17 cellular contexts compared by ENCODE assay signal in genomic region chr3:51535146-51536019, GRCh38. TPM values are rescaled to one million over a fixed set of nuclear protein-coding genes. Genes with fewer than 3 reads are reported as not detected.
DNase-seq lines count a peak whose midpoint lies in the region; ATAC-seq and TF ChIP-seq lines count a peak whose summit lies in the region.
"Had no signal": no experiment of that assay in that cellular context is flagged by ENCODE, and none has a peak within 500 bp of the region (broad histone marks: within the 10 kb centered on the region; RNA-seq: fewer than 3 reads in every experiment).

No MANE protein-coding gene starts in this region.

- POLR2A ChIA-PET in CD8-positive, alpha-beta memory T cell (lab: Charles Lee): interaction anchor here (0.5 kb wide), 1 partner anchor 35 kb away, joined by 3 read pairs; no protein-coding TSS in a partner anchor
- POLR2A ChIA-PET in WTC11 (lab: Charles Lee): no interaction called here

- no peaks in the 10 kb centered on the region for H3K9me3 Mint-ChIP-seq in CD8-positive, alpha-beta memory T cell
- H3K9me3 Mint-ChIP-seq in WTC11 (no peaks in the 10 kb centered on the region), neural crest cell (no peaks in the 10 kb centered on the region), GM23338 (no peaks in the 10 kb centered on the region)

- peaks cover 9 to 13% of the 10 kb centered on the region in 2 donors for H3K27me3 Mint-ChIP-seq in CD8-positive, alpha-beta memory T cell
- peaks cover 3% of the 10 kb centered on the region; the same call in 1 of the 2 replicates for H3K27me3 Mint-ChIP-seq in WTC11 (ENCODE audit: low read depth)
- peaks cover 20% of the 10 kb centered on the region for H3K27me3 Mint-ChIP-seq in neural crest cell (ENCODE audit: low read depth)
- peaks cover 10% of the 10 kb centered on the region for H3K27me3 Mint-ChIP-seq in GM23338 (ENCODE audit: insufficient read depth, low read depth, poor library complexity)

- H3K27me3 ChIP-seq in CD8-positive, alpha-beta memory T cell (ENCODE audit: insufficient read depth, low read length, poor library complexity, severe bottlenecking): no peaks in the 10 kb centered on the region
- no peaks in the 10 kb centered on the region for H3K27me3 ChIP-seq in GM23338 (ENCODE audit: insufficient read depth)

- H3K4me3 Mint-ChIP-seq in CD8-positive, alpha-beta memory T cell: peak overlapping the region in 4 of 7 donors; percentile 13 to 84 (median 38)
- no peak overlapping the region for H3K4me3 Mint-ChIP-seq in WTC11
- peak overlapping the region; percentile 81 for H3K4me3 Mint-ChIP-seq in neural crest cell
- no peak overlapping the region for H3K4me3 Mint-ChIP-seq in GM23338

- H3K4me1 ChIP-seq in CD8-positive, alpha-beta memory T cell (ENCODE audit: insufficient read depth, low read length): peaks cover 21% of the 10 kb centered on the region
- H3K4me1 ChIP-seq in GM23338 (ENCODE audit: insufficient read depth): peaks cover 10% of the 10 kb centered on the region

- no peak for DNase-seq in CD8-positive, alpha-beta memory T cell
- DNase-seq in GM12865 (ENCODE audit: low read depth) (peak; percentile 18), WTC11 (ENCODE audit: low spot score) (no peak), neural crest cell (ENCODE audit: low read depth, low spot score) (no peak), GM23338 (ENCODE audit: low spot score) (no peak)
- DNase-seq in activated CD4-positive, alpha-beta T cell treated with anti-CD3 and anti-CD28 coated beads for 48 hours: no peak
- DNase-seq in stimulated activated CD8-positive, alpha-beta memory T cell treated with anti-CD3 and anti-CD28 coated beads, Interleukin-4, amount 100 ng/mL, for 48 hours: no peak
- DNase-seq: AML-193, DND-41, NCI-H1436, NCI-H2029 treated with DMSO at 0.1 percent for 48 hours, NCI-H510A had no signal

- no peaks in the 10 kb centered on the region for H3K9me2 ChIP-seq in GM23338 (ENCODE audit: insufficient read depth)

- ATAC-seq in WTC11 (no peak), GM23338 (no peak), HG03135 (IDR thresholded peaks at IDR 0.05; ENCODE audit: unreplicated experiment) (no peak)
- ATAC-seq: HCT116, Panc1, Right ventricle myocardium inferior had no signal

- TF ChIP-seq CTCF in GM12865 (IDR thresholded peaks at IDR 0.05; ENCODE audit: insufficient read depth, low read depth, low read length, missing control alignments) (no peak), WTC11 (IDR thresholded peaks at IDR 0.05) (no peak), neural crest cell (conservative IDR thresholded peaks at IDR 0.05) (no peak), GM23338 (conservative IDR thresholded peaks at IDR 0.05; ENCODE audit: low read depth in 2 of 2) (no peak)

- peaks cover 9% of the 10 kb centered on the region; the same call in 1 of the 2 replicates for H3F3A ChIP-seq in GM23338 (replicated peaks; ENCODE audit: low read depth)

- CTCF ChIA-PET in CD8-positive, alpha-beta memory T cell (lab: Charles Lee): no interaction called here
- CTCF ChIA-PET in WTC11 (lab: Charles Lee): interaction anchor here (1.0 kb wide), 1 partner anchor 33 kb away, joined by 3 read pairs; no protein-coding TSS in a partner anchor

- no peak overlapping the region for H3K27ac ChIP-seq in CD8-positive, alpha-beta memory T cell (ENCODE audit: low read depth, low read length)
- no peak overlapping the region for H3K27ac ChIP-seq in GM23338 (ENCODE audit: low read depth)
- H3K27ac ChIP-seq: SK-N-MC had no signal

- no peaks in the 10 kb centered on the region for H3K9me3 ChIP-seq in CD8-positive, alpha-beta memory T cell (ENCODE audit: low read length)

- H4K20me1 ChIP-seq in GM23338 (replicated peaks; ENCODE audit: insufficient read depth): peaks cover 4% of the 10 kb centered on the region; the same call in 1 of the 2 replicates

- peaks cover 22 to 32% (median 31%) of the 10 kb centered on the region in 3 donors for H3K4me1 Mint-ChIP-seq in CD8-positive, alpha-beta memory T cell
- H3K4me1 Mint-ChIP-seq in WTC11 (peaks cover 15% of the 10 kb centered on the region), neural crest cell (peaks cover 21% of the 10 kb centered on the region), GM23338 (peaks cover 11% of the 10 kb centered on the region)

- no peaks in the 10 kb centered on the region for H3K36me3 ChIP-seq in CD8-positive, alpha-beta memory T cell (ENCODE audit: insufficient read depth, low read length)
- no peaks in the 10 kb centered on the region for H3K36me3 ChIP-seq in GM23338 (ENCODE audit: insufficient read depth)

- H3K36me3 Mint-ChIP-seq in CD8-positive, alpha-beta memory T cell: peaks cover 0 to 10% (median 0%) of the 10 kb centered on the region in 3 donors
- H3K36me3 Mint-ChIP-seq in WTC11: no peaks in the 10 kb centered on the region
- H3K36me3 Mint-ChIP-seq in neural crest cell (ENCODE audit: low read depth): no peaks in the 10 kb centered on the region
- no peaks in the 10 kb centered on the region for H3K36me3 Mint-ChIP-seq in GM23338 (ENCODE audit: low read depth)

- peak overlapping the region in 1 of 8 donors; percentile 17 for H3K27ac Mint-ChIP-seq in CD8-positive, alpha-beta memory T cell
- 0 out of 2 replicates have a peak overlapping the region, but pooled peaks have one; percentile 6 for H3K27ac Mint-ChIP-seq in WTC11
- no peak overlapping the region for H3K27ac Mint-ChIP-seq in neural crest cell (ENCODE audit: unreplicated experiment)
- no peak overlapping the region for H3K27ac Mint-ChIP-seq in GM23338

- no peak overlapping the region for H3K4me3 ChIP-seq in CD8-positive, alpha-beta memory T cell (ENCODE audit: low read length)
- H3K4me3 ChIP-seq in GM12865 (ENCODE audit: low read depth, low read length): no peak overlapping the region
- H3K4me3 ChIP-seq in GM23338: no peak overlapping the region
- H3K4me3 ChIP-seq: SK-N-MC had no signal

- peaks cover 17% of the 10 kb centered on the region for H3K79me2 ChIP-seq in GM23338 (replicated peaks; ENCODE audit: insufficient read depth)

- H2AFZ ChIP-seq in GM23338: no peak overlapping the region

- no peak overlapping the region for H3K4me2 ChIP-seq in GM23338

TF ChIP-seq in WTC11, 78 proteins besides CTCF, POLR2A, EP300 and RAD21 (continues in another document):
- TF ChIP-seq ATF2 (CRISPR knock-in tag; IDR thresholded peaks at IDR 0.05; ENCODE audit: borderline replicate concordance, low read depth): no peak
- TF ChIP-seq E2F1 (CRISPR knock-in tag; IDR thresholded peaks at IDR 0.05): no peak
- no peak for TF ChIP-seq JUN (CRISPR knock-in tag; IDR thresholded peaks at IDR 0.05)
- TF ChIP-seq ETV6 (CRISPR knock-in tag; IDR thresholded peaks at IDR 0.05): no peak

TF ChIP-seq in GM23338, 12 proteins besides CTCF, POLR2A, EP300 and RAD21 (continues in another document):
- TF ChIP-seq CREB1 (CRISPR knock-in tag; IDR thresholded peaks at IDR 0.05; ENCODE audit: low read depth) (no peak), JUNB (IDR thresholded peaks at IDR 0.05; ENCODE audit: unreplicated experiment) (no peak), ZNF331 (CRISPR knock-in tag; IDR thresholded peaks at IDR 0.05; ENCODE audit: low read depth) (no peak), EZH2 (IDR thresholded peaks at IDR 0.05; ENCODE audit: low read depth, unreplicated experiment) (no peak), POLR2AphosphoS5 (IDR thresholded peaks at IDR 0.05; ENCODE audit: low read depth) (no peak), ZNF114 (CRISPR knock-in tag; IDR thresholded peaks at IDR 0.05) (no peak), STAT1 (IDR thresholded peaks at IDR 0.05; ENCODE audit: unreplicated experiment) (no peak)
- TF ChIP-seq, protein P1, sequence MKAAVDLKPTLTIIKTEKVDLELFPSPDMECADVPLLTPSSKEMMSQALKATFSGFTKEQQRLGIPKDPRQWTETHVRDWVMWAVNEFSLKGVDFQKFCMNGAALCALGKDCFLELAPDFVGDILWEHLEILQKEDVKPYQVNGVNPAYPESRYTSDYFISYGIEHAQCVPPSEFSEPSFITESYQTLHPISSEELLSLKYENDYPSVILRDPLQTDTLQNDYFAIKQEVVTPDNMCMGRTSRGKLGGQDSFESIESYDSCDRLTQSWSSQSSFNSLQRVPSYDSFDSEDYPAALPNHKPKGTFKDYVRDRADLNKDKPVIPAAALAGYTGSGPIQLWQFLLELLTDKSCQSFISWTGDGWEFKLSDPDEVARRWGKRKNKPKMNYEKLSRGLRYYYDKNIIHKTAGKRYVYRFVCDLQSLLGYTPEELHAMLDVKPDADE (IDR thresholded peaks at IDR 0.05): no peak
- TF ChIP-seq, protein P2, sequence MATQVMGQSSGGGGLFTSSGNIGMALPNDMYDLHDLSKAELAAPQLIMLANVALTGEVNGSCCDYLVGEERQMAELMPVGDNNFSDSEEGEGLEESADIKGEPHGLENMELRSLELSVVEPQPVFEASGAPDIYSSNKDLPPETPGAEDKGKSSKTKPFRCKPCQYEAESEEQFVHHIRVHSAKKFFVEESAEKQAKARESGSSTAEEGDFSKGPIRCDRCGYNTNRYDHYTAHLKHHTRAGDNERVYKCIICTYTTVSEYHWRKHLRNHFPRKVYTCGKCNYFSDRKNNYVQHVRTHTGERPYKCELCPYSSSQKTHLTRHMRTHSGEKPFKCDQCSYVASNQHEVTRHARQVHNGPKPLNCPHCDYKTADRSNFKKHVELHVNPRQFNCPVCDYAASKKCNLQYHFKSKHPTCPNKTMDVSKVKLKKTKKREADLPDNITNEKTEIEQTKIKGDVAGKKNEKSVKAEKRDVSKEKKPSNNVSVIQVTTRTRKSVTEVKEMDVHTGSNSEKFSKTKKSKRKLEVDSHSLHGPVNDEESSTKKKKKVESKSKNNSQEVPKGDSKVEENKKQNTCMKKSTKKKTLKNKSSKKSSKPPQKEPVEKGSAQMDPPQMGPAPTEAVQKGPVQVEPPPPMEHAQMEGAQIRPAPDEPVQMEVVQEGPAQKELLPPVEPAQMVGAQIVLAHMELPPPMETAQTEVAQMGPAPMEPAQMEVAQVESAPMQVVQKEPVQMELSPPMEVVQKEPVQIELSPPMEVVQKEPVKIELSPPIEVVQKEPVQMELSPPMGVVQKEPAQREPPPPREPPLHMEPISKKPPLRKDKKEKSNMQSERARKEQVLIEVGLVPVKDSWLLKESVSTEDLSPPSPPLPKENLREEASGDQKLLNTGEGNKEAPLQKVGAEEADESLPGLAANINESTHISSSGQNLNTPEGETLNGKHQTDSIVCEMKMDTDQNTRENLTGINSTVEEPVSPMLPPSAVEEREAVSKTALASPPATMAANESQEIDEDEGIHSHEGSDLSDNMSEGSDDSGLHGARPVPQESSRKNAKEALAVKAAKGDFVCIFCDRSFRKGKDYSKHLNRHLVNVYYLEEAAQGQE (IDR thresholded peaks at IDR 0.05; ENCODE audit: unreplicated experiment): no peak

RNA-seq across cellular contexts. Expression of gene RAD54L2, which starts 3.1 kb away (rescaled TPM):
- total RNA-seq in CD8-positive, alpha-beta memory T cell: 10 to 100 TPM; 35.3 to 36.2 TPM
- 17.9 TPM for polyA plus RNA-seq in CD8-positive, alpha-beta memory T cell
- 29.5 to 32.3 TPM (median 30.9 TPM) in 3 replicates for total RNA-seq in WTC11 (2021)
- 56.6 and 58.1 TPM in 2 replicates for total RNA-seq in neural crest cell
- total RNA-seq in GM23338 (2014; rRNA removed; shearing (Covaris generic)): 27.7 and 29.2 TPM in 2 replicates
- polyA plus RNA-seq in GM23338 (2016; fragmentation: Nextera tagmentation; extraction: Ambion mirVana): 9.2 and 9.4 TPM in 2 replicates

RNA-seq across cellular contexts. Expression of gene DCAF1, which starts 35.6 kb away (rescaled TPM):
- 10 to 100 TPM; 45.5 TPM for total RNA-seq in CD8-positive, alpha-beta memory T cell
- polyA plus RNA-seq in CD8-positive, alpha-beta memory T cell: 16.7 TPM
- total RNA-seq in WTC11 (2021): 22.7 to 23.2 TPM (median 22.9 TPM) in 3 replicates
- total RNA-seq in neural crest cell: 28.6 and 29.9 TPM in 2 replicates
- total RNA-seq in GM23338 (2014; rRNA removed; shearing (Covaris generic)): 25.5 and 28.1 TPM in 2 replicates
- polyA plus RNA-seq in GM23338 (2016; fragmentation: Nextera tagmentation; extraction: Ambion mirVana): 10.8 and 12.5 TPM in 2 replicates

Comparison
In these comparisons a context has a peak if more than half of its experiments do, and no peak if none do; other contexts are left out.
1. H3K4me3 Mint-ChIP-seq: peak in CD8-positive, alpha-beta memory T cell (4 of 7) and neural crest cell (single experiment); none in WTC11 (single experiment) and GM23338 (single experiment).